Comparison of ENCODE assay signal across 23 cellular contexts in genomic region chrX:928606-929005, GRCh38.
DNase-seq lines count a peak whose midpoint lies in the region; ATAC-seq, FAIRE-seq and TF ChIP-seq lines count a peak whose summit lies in the region.
"Had no signal": no experiment of that assay in that cellular context is flagged by ENCODE, and none has a peak within 500 bp of the region (broad histone marks: within the 10 kb centered on the region; RNA-seq: fewer than 3 reads in every experiment).

No MANE protein-coding gene starts in this region.

- CTCF ChIA-PET in GM10248 (lab: Yijun Ruan, JAX) = no interaction called here

- H3K27me3 ChIP-seq in spleen (replicated peaks in 1 of 7) = no peaks in the 10 kb centered on the region

- no peak overlapping the region for H3K27ac ChIP-seq in spleen
- H3K27ac ChIP-seq: 22Rv1, A549, C4-2B, GM23248 had no signal

- peaks cover 0 to 12% (median 0%) of the 10 kb centered on the region in 8 donors for H3K9me3 ChIP-seq in spleen
- H3K9me3 ChIP-seq: A549, HAP-1 had no signal

- TF ChIP-seq CTCF in spleen (IDR thresholded peaks at IDR 0.05 in 8 of 11, conservative IDR thresholded peaks at IDR 0.05 in 3 of 11) = no peak
- no peak for TF ChIP-seq CTCF in GM10248 (IDR thresholded peaks at IDR 0.05; ENCODE audit: control extremely low read depth, extremely low read depth, low read depth, missing control alignments)

- intact Hi-C loops in activated CD4-positive, alpha-beta T cell treated with anti-CD3 and anti-CD28 coated beads, Interleukin-2, amount 10 ng/mL, durations not matched to agents 24 days and 14 days (cut with micrococcal nuclease) = no loop called here
- intact Hi-C loops in spleen (cut with DNase I; ENCODE audit: low total_unique reads) = no loop called here

- H3K36me3 Mint-ChIP-seq in activated CD4-positive, alpha-beta T cell treated with anti-CD3 and anti-CD28 coated beads, Interleukin-2, amount 10 ng/mL, durations not matched to agents 24 days and 14 days (ENCODE audit: low read depth) = no peaks in the 10 kb centered on the region

- no peaks in the 10 kb centered on the region for H3K4me1 ChIP-seq in spleen
- H3K4me1 ChIP-seq: A549, Caco-2, HAP-1 had no signal

- POLR2A ChIA-PET in GM10248 (lab: Yijun Ruan, JAX) = no interaction called here

- no peaks in the 10 kb centered on the region for H3K9me3 Mint-ChIP-seq in activated CD4-positive, alpha-beta T cell treated with anti-CD3 and anti-CD28 coated beads, Interleukin-2, amount 10 ng/mL, durations not matched to agents 24 days and 14 days
- H3K9me3 Mint-ChIP-seq: CD4-positive, alpha-beta T cell had no signal

- H3K27ac Mint-ChIP-seq in activated CD4-positive, alpha-beta T cell treated with anti-CD3 and anti-CD28 coated beads, Interleukin-2, amount 10 ng/mL, durations not matched to agents 24 days and 14 days = no peak overlapping the region
- H3K27ac Mint-ChIP-seq: CD4-positive, alpha-beta T cell had no signal

- no peak for FAIRE-seq in GM19239 (lab: Jason Lieb, UNC)
- FAIRE-seq: A549, D721Med, GM12878, HTR-8/SVneo had no signal

- H3K4me3 ChIP-seq in spleen = no peak overlapping the region
- H3K4me3 ChIP-seq: A549, GM12878, GM23248, HAP-1 had no signal

- no peak overlapping the region for H3K4me3 Mint-ChIP-seq in activated CD4-positive, alpha-beta T cell treated with anti-CD3 and anti-CD28 coated beads, Interleukin-2, amount 10 ng/mL, durations not matched to agents 24 days and 14 days
- H3K4me3 Mint-ChIP-seq: CD4-positive, alpha-beta T cell had no signal

- DNase-seq in activated CD4-positive, alpha-beta T cell treated with anti-CD3 and anti-CD28 coated beads, Interleukin-2, amount 10 ng/mL, durations not matched to agents 24 days and 14 days = peak; percentile 52
- no peak for DNase-seq in activated CD4-positive, alpha-beta T cell treated with anti-CD3 and anti-CD28 coated beads, Interleukin-2, amount 50 U/mL, for 4 hours
- DNase-seq in KBM-7 (peak; percentile 79), left lobe of liver (ENCODE audit: low spot score) (peak; percentile 3), spleen (peak; percentile 6), DMS114 treated with DMSO at 0.1 percent for 48 hours (lab: John Stamatoyannopoulos, UW; ENCODE audit: unreplicated experiment) (no peak), GM10248 (ENCODE audit: extremely low spot score) (no peak), GM19239 (ENCODE audit: insufficient read length, low spot score) (no peak)
- DNase-seq: AML-193; Caco-2; CD4-positive, alpha-beta T cell; DMS153; DMS79; GF-D8; GM23248; IMR-90 had no signal

- no peak for ATAC-seq in left lobe of liver
- ATAC-seq: A549, GM12878 had no signal

- no peaks in the 10 kb centered on the region for H3K36me3 ChIP-seq in spleen
- H3K36me3 ChIP-seq: HAP-1 had no signal

- 34 to 65% (median 57%) methylated on average over 4 of the region's 4 CpGs for WGBS in spleen, 5 donors

- in situ Hi-C loops in KBM-7 (cut with MboI; ENCODE audit: low pct_unique_long_range_greater_than_20kb, low sequenced_read_pairs) = no loop called here

- H3K4me1 Mint-ChIP-seq in activated CD4-positive, alpha-beta T cell treated with anti-CD3 and anti-CD28 coated beads, Interleukin-2, amount 10 ng/mL, durations not matched to agents 24 days and 14 days = no peaks in the 10 kb centered on the region

- H3K27me3 Mint-ChIP-seq in activated CD4-positive, alpha-beta T cell treated with anti-CD3 and anti-CD28 coated beads, Interleukin-2, amount 10 ng/mL, durations not matched to agents 24 days and 14 days = no peaks in the 10 kb centered on the region
- H3K27me3 Mint-ChIP-seq: CD4-positive, alpha-beta T cell had no signal

- TF ChIP-seq POLR2A in spleen (IDR thresholded peaks at IDR 0.05) = no peak

Comparison
In these comparisons a context has a peak if more than half of its experiments do, and no peak if none do; other contexts are left out.
1. DNase-seq: peak in activated CD4-positive, alpha-beta T cell treated with anti-CD3 and anti-CD28 coated beads, Interleukin-2, amount 10 ng/mL, durations not matched to agents 24 days and 14 days (single experiment), KBM-7 (single experiment), left lobe of liver (single experiment) and spleen (single experiment); none in activated CD4-positive, alpha-beta T cell treated with anti-CD3 and anti-CD28 coated beads, Interleukin-2, amount 50 U/mL, for 4 hours (0 of 2), DMS114 treated with DMSO at 0.1 percent for 48 hours (single experiment), GM10248 (single experiment) and GM19239 (single experiment).